Comparison of ENCODE assay signal across 1 cellular context in the genomic region with DNA sequence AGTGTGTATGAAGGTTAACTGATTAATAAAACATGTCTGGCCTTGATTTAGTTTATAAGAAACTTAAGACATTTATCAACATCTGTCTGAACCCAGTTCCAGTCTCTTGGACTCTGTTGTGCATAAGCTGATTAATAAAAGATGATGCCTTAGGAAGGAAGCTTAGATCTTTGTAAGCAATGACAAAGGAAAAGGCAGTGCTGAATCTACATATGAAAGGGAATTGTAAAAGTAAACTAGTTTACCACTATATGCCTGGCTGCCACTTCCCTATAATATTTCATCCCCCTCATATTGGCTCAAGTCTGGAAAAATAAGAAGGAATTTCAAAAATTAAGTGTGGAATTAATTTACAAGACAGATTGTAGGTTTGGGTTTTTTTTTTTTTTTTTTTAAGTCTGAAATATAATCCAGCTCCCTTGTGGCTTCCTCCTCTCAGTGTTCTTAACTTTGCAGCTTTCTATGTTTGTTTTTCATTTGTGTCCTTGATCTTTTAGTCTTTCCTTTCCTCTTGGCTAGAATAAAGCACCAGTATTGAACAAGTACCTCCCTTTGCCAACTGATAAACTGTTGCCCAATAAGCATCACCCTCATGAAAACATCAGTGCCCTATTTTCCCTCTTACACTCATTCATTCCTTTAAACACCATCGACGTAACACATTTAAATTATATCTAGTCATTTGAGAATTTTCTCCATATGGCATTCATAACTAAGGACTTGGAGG.
A peak's percentile ranks its signal among the peaks of the same experiment; 100 is the strongest.
TF ChIP-seq lines count a peak whose summit lies in the region.

No MANE protein-coding gene starts in this region.

TF ChIP-seq in HEK293, 187 proteins besides CTCF, POLR2A, EP300 and RAD21 (continued from another document):
- TF ChIP-seq, protein P1, sequence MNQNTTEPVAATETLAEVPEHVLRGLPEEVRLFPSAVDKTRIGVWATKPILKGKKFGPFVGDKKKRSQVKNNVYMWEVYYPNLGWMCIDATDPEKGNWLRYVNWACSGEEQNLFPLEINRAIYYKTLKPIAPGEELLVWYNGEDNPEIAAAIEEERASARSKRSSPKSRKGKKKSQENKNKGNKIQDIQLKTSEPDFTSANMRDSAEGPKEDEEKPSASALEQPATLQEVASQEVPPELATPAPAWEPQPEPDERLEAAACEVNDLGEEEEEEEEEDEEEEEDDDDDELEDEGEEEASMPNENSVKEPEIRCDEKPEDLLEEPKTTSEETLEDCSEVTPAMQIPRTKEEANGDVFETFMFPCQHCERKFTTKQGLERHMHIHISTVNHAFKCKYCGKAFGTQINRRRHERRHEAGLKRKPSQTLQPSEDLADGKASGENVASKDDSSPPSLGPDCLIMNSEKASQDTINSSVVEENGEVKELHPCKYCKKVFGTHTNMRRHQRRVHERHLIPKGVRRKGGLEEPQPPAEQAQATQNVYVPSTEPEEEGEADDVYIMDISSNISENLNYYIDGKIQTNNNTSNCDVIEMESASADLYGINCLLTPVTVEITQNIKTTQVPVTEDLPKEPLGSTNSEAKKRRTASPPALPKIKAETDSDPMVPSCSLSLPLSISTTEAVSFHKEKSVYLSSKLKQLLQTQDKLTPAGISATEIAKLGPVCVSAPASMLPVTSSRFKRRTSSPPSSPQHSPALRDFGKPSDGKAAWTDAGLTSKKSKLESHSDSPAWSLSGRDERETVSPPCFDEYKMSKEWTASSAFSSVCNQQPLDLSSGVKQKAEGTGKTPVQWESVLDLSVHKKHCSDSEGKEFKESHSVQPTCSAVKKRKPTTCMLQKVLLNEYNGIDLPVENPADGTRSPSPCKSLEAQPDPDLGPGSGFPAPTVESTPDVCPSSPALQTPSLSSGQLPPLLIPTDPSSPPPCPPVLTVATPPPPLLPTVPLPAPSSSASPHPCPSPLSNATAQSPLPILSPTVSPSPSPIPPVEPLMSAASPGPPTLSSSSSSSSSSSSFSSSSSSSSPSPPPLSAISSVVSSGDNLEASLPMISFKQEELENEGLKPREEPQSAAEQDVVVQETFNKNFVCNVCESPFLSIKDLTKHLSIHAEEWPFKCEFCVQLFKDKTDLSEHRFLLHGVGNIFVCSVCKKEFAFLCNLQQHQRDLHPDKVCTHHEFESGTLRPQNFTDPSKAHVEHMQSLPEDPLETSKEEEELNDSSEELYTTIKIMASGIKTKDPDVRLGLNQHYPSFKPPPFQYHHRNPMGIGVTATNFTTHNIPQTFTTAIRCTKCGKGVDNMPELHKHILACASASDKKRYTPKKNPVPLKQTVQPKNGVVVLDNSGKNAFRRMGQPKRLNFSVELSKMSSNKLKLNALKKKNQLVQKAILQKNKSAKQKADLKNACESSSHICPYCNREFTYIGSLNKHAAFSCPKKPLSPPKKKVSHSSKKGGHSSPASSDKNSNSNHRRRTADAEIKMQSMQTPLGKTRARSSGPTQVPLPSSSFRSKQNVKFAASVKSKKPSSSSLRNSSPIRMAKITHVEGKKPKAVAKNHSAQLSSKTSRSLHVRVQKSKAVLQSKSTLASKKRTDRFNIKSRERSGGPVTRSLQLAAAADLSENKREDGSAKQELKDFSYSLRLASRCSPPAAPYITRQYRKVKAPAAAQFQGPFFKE (tag by site-specific recombination; IDR thresholded peaks at IDR 0.05; ENCODE audit: borderline replicate concordance) = no peak
- TF ChIP-seq, protein P2, sequence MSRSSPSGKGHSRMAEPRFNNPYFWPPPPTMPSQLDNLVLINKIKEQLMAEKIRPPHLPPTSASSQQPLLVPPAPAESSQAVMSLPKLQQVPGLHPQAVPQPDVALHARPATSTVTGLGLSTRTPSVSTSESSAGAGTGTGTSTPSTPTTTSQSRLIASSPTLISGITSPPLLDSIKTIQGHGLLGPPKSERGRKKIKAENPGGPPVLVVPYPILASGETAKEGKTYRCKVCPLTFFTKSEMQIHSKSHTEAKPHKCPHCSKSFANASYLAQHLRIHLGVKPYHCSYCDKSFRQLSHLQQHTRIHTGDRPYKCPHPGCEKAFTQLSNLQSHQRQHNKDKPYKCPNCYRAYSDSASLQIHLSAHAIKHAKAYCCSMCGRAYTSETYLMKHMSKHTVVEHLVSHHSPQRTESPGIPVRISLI (tag by site-specific recombination; IDR thresholded peaks at IDR 0.05) = peak; percentile 34; the same call in 1 of the 2 replicates
- TF ChIP-seq ZSCAN23 (tag by site-specific recombination; IDR thresholded peaks at IDR 0.05) = no peak
